15 cellular contexts compared by ENCODE assay signal in the genomic region with DNA sequence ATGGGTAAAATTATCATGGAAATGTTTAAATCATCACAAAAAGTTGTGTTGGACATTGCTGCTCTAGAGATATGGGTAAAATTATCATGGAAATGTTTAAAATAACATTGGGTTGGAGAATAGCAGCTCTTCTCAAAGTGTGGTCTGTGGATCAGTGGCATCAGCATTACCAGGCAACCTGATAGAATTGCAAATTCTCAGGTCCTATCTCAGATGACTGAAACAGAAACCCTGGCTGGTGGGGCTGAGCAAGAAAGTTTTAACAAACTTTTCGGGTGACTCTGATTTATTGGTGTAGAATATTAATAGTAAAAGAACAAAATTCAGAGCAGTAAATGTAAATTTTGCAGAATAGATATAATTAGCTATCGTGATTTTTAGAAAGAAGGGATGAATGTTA. TPM values are rescaled to one million over a fixed set of nuclear protein-coding genes. Genes with fewer than 3 reads are reported as not detected.
DNase-seq lines count a peak whose midpoint lies in the region; ATAC-seq and TF ChIP-seq lines count a peak whose summit lies in the region.
"Had no signal": no experiment of that assay in that cellular context is flagged by ENCODE, and none has a peak within 500 bp of the region (broad histone marks: within the 10 kb centered on the region; RNA-seq: fewer than 3 reads in every experiment).

No MANE protein-coding gene starts in this region.

- TF ChIP-seq CTCF in KMS-11 (conservative IDR thresholded peaks at IDR 0.05; ENCODE audit: low read depth, low read length): no peak
- TF ChIP-seq CTCF in foreskin fibroblast (IDR thresholded peaks at IDR 0.05; ENCODE audit: low read depth, low read length): no peak
- no peak for TF ChIP-seq CTCF in hepatocyte (IDR thresholded peaks at IDR 0.05; ENCODE audit: poor library complexity)
- no peak for TF ChIP-seq CTCF in stomach (IDR thresholded peaks at IDR 0.05)
- TF ChIP-seq CTCF in GM10266 (IDR thresholded peaks at IDR 0.05; ENCODE audit: control insufficient read depth, insufficient read depth, low read depth, missing control alignments): no peak

- H3K27me3 ChIP-seq in KMS-11 (ENCODE audit: insufficient read depth, low read depth): no peaks in the 10 kb centered on the region
- H3K27me3 ChIP-seq in hepatocyte: no peaks in the 10 kb centered on the region
- H3K27me3 ChIP-seq in stomach: no peaks in the 10 kb centered on the region
- H3K27me3 ChIP-seq: Peyer's patch, thyroid gland had no signal

- H3K36me3 ChIP-seq in KMS-11 (ENCODE audit: insufficient read depth): no peaks in the 10 kb centered on the region
- no peaks in the 10 kb centered on the region for H3K36me3 ChIP-seq in hepatocyte (replicated peaks; ENCODE audit: insufficient read depth, low read depth)
- H3K36me3 ChIP-seq in stomach: peaks cover 0 to 10% (median 4%) of the 10 kb centered on the region in 4 donors
- H3K36me3 ChIP-seq: Peyer's patch, thyroid gland had no signal

- TF ChIP-seq POLR2A in stomach (IDR thresholded peaks at IDR 0.05): no peak

- H3K4me3 ChIP-seq in KMS-11 (IDR thresholded peaks at IDR 0.05; ENCODE audit: insufficient read depth, low read depth, low read length) (no peak overlapping the region), foreskin fibroblast (ENCODE audit: low read depth in 1 of 2, low read length in 2 of 2) (no peak overlapping the region), hepatocyte (no peak overlapping the region), stomach (no peak overlapping the region)
- H3K4me3 ChIP-seq: Peyer's patch, thyroid gland had no signal

- H3K9me3 ChIP-seq in hepatocyte (ENCODE audit: low read depth) (no peaks in the 10 kb centered on the region), stomach (no peaks in the 10 kb centered on the region)
- H3K9me3 ChIP-seq: Peyer's patch, thyroid gland had no signal

- H4K20me1 ChIP-seq in KMS-11 (ENCODE audit: insufficient read depth) (no peaks in the 10 kb centered on the region), hepatocyte (ENCODE audit: insufficient read depth, poor library complexity, severe bottlenecking) (no peaks in the 10 kb centered on the region)

- H3K27ac ChIP-seq in KMS-11 (peak overlapping the region; percentile 69), hepatocyte (no peak overlapping the region), stomach (no peak overlapping the region)
- H3K27ac ChIP-seq: epithelial cell of prostate, Peyer's patch, thyroid gland had no signal

- DNase-seq in foreskin fibroblast: no peak
- DNase-seq in hepatocyte (ENCODE audit: low spot score): no peak
- DNase-seq in stomach: no peak
- DNase-seq in GM10266 (ENCODE audit: extremely low spot score): no peak
- DNase-seq: activated naive CD4-positive, alpha-beta T cell treated with anti-CD3 and anti-CD28 coated beads, Interleukin-2, amount 50 U/mL, for 16 hours; hypothalamus; left ventricle myocardium superior; nephron progenitor cell; Peyer's patch; thyroid gland had no signal

- intact Hi-C loops in stomach (cut with DNase I; ENCODE audit: low total_unique reads): loop anchor here (10.0 kb wide), 1 partner anchor 727 kb away; no protein-coding TSS in a partner anchor

- H3K9ac ChIP-seq in KMS-11: peak overlapping the region; percentile 25; the same call in 1 of the 2 replicates

- no peak overlapping the region for H2AFZ ChIP-seq in KMS-11 (ENCODE audit: low read depth)
- no peak overlapping the region for H2AFZ ChIP-seq in hepatocyte

- ATAC-seq in GM18867 (IDR thresholded peaks at IDR 0.05; ENCODE audit: unreplicated experiment) (peak; percentile 79), GM21390 (IDR thresholded peaks at IDR 0.05; ENCODE audit: unreplicated experiment) (peak; percentile 63), HG02938 (IDR thresholded peaks at IDR 0.05; ENCODE audit: unreplicated experiment) (peak; percentile 59)
- ATAC-seq: left ventricle myocardium superior had no signal

- H3K4me1 ChIP-seq in KMS-11 (ENCODE audit: low read depth, poor library complexity, severe bottlenecking) (peaks cover 68% of the 10 kb centered on the region), hepatocyte (ENCODE audit: insufficient read depth) (peaks cover 10% of the 10 kb centered on the region), stomach (peaks cover 0 to 24% (median 7%) of the 10 kb centered on the region in 4 donors)

- WGBS in hepatocyte (ENCODE audit: low lambda C conversion rate, missing lambda C conversion rate): 90% methylated on average over 2 of the region's 2 CpGs
- 81 to 91% (median 88%) methylated on average over 2 of the region's 2 CpGs for WGBS in stomach, 5 donors

- H3K79me2 ChIP-seq in KMS-11 (ENCODE audit: insufficient read depth, low read depth) (no peaks in the 10 kb centered on the region), hepatocyte (no peaks in the 10 kb centered on the region)

- no peak for TF ChIP-seq EP300 in stomach (IDR thresholded peaks at IDR 0.05)

- H3K4me2 ChIP-seq in KMS-11 (peak overlapping the region; percentile 77), hepatocyte (no peak overlapping the region)

- no peaks in the 10 kb centered on the region for H3K9me2 ChIP-seq in hepatocyte (replicated peaks; ENCODE audit: insufficient read depth)

RNA-seq across cellular contexts. Expression of a gene that starts 28.9 kb away (rescaled TPM):
- total RNA-seq in hepatocyte (5.1 and 5.9 TPM in 2 replicates), stomach (10 to 100 TPM in 3 of 5 donors, 1 to 10 TPM in 1, under 1 TPM in 1; 0.58 to 43.2 (median 10.1) TPM)
- polyA plus RNA-seq in hepatocyte (5.8 and 5.9 TPM in 2 replicates), stomach (1 to 10 TPM; 2.2 to 3.7 (median 3.1) TPM)

RNA-seq across cellular contexts. Expression of a gene that starts 41.4 kb away (rescaled TPM):
- total RNA-seq in hepatocyte: 164 and 182 TPM in 2 replicates
- 160 and 192 TPM in 2 replicates for polyA plus RNA-seq in hepatocyte
- 100 to 1,000 TPM in 2 of 5 donors, 10 to 100 TPM in 3; 37.1 to 199 (median 84.0) TPM for total RNA-seq in stomach
- 10 to 100 TPM; 11.5 to 21.1 (median 14.4) TPM for polyA plus RNA-seq in stomach
